18 cellular contexts compared by ENCODE assay signal in the genomic region with DNA sequence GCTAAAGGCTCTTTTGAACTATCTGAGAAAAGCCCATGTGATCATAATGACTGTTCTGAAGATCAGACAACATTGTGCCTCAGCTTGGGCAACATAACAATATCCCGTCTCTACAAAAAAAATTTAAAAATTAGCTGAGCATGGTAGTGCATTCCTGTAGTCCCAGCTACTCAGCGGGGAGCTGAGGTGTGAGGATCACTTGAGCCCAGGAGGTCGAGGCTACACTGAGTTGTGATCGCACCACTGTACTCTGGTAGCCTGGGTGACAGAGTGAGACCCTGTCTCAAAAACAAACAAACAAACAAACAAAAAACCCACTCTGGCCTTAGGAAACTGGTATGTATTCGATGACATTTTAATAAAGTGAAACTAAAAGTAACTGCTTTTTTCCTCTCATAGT.
DNase-seq lines count a peak whose midpoint lies in the region; TF ChIP-seq lines count a peak whose summit lies in the region.
"Had no signal": no experiment of that assay in that cellular context is flagged by ENCODE, and none has a peak within 500 bp of the region (broad histone marks: within the 10 kb centered on the region; RNA-seq: fewer than 3 reads in every experiment).

No MANE protein-coding gene starts in this region.

- no peaks in the 10 kb centered on the region for H3K79me2 ChIP-seq in ACC112 (ENCODE audit: control insufficient read depth, insufficient read depth, low read length, unreplicated experiment)
- H3K79me2 ChIP-seq in KMS-11 (ENCODE audit: insufficient read depth, low read depth) = no peaks in the 10 kb centered on the region
- no peaks in the 10 kb centered on the region for H3K79me2 ChIP-seq in OCI-LY3 (ENCODE audit: low read length)
- no peaks in the 10 kb centered on the region for H3K79me2 ChIP-seq in fibroblast of lung (ENCODE audit: control insufficient read depth, insufficient read depth, low read length)

- H4K20me1 ChIP-seq in KMS-11 (ENCODE audit: insufficient read depth) = no peaks in the 10 kb centered on the region
- H4K20me1 ChIP-seq in OCI-LY3 (ENCODE audit: insufficient read depth, low read length) = no peaks in the 10 kb centered on the region
- no peaks in the 10 kb centered on the region for H4K20me1 ChIP-seq in fibroblast of lung (ENCODE audit: control insufficient read depth, extremely low read depth, insufficient read depth, low read length)

- H3K9ac ChIP-seq in KMS-11 (no peak overlapping the region), OCI-LY3 (ENCODE audit: low read length) (no peak overlapping the region), fibroblast of lung (ENCODE audit: insufficient read depth, low read length) (no peak overlapping the region)
- H3K9ac ChIP-seq: GM23248 had no signal

- no peak overlapping the region for H3K4me3 Mint-ChIP-seq in T-helper 2 cell treated with Interferon-gamma antibody and Interleukin-4, amounts not matched to agents 5 μg/mL and 100 μg/mL, for 36 hours
- H3K4me3 Mint-ChIP-seq: CD8-positive, alpha-beta T cell had no signal

- TF ChIP-seq POLR2A in esophagus squamous epithelium (IDR thresholded peaks at IDR 0.05) = no peak

- no peak overlapping the region for H3K27ac ChIP-seq in ACC112 (ENCODE audit: low read depth, low read length)
- no peak overlapping the region for H3K27ac ChIP-seq in KMS-11
- no peak overlapping the region for H3K27ac ChIP-seq in OCI-LY3 (ENCODE audit: low read length)
- H3K27ac ChIP-seq in fibroblast of lung (ENCODE audit: insufficient read depth, low read length) = no peak overlapping the region
- no peak overlapping the region for H3K27ac ChIP-seq in esophagus squamous epithelium
- H3K27ac ChIP-seq: C4-2B, GM23248, HL-60 had no signal

- H3K36me3 ChIP-seq in ACC112 (ENCODE audit: insufficient read depth, low read length) = no peaks in the 10 kb centered on the region
- no peaks in the 10 kb centered on the region for H3K36me3 ChIP-seq in KMS-11 (ENCODE audit: insufficient read depth)
- no peaks in the 10 kb centered on the region for H3K36me3 ChIP-seq in OCI-LY3 (replicated peaks; ENCODE audit: low read depth, low read length)
- H3K36me3 ChIP-seq in fibroblast of lung (ENCODE audit: control insufficient read depth, insufficient read depth, low read length) = no peaks in the 10 kb centered on the region
- no peaks in the 10 kb centered on the region for H3K36me3 ChIP-seq in esophagus squamous epithelium
- H3K36me3 ChIP-seq: BE2C had no signal

- no peak overlapping the region for H3K27ac Mint-ChIP-seq in T-helper 2 cell treated with Interferon-gamma antibody and Interleukin-4, amounts not matched to agents 5 μg/mL and 100 μg/mL, for 36 hours
- H3K27ac Mint-ChIP-seq: CD8-positive, alpha-beta T cell had no signal

- no peaks in the 10 kb centered on the region for H3K9me3 ChIP-seq in OCI-LY3 (ENCODE audit: insufficient read depth, low read length)
- no peaks in the 10 kb centered on the region for H3K9me3 ChIP-seq in fibroblast of lung (ENCODE audit: control insufficient read depth, insufficient read depth, low read depth, low read length)
- no peaks in the 10 kb centered on the region for H3K9me3 ChIP-seq in esophagus squamous epithelium
- H3K9me3 ChIP-seq: BE2C had no signal

- no peaks in the 10 kb centered on the region for H3K36me3 Mint-ChIP-seq in T-helper 2 cell treated with Interferon-gamma antibody and Interleukin-4, amounts not matched to agents 5 μg/mL and 100 μg/mL, for 36 hours (ENCODE audit: low read depth)
- H3K36me3 Mint-ChIP-seq: CD8-positive, alpha-beta T cell had no signal

- H3K4me1 ChIP-seq in ACC112 (ENCODE audit: control insufficient read depth, insufficient read depth, low read length, unreplicated experiment) = peaks cover 11% of the 10 kb centered on the region
- H3K4me1 ChIP-seq in KMS-11 (ENCODE audit: low read depth, poor library complexity, severe bottlenecking) = no peaks in the 10 kb centered on the region
- H3K4me1 ChIP-seq in OCI-LY3 (ENCODE audit: low read length) = no peaks in the 10 kb centered on the region
- no peaks in the 10 kb centered on the region for H3K4me1 ChIP-seq in fibroblast of lung (ENCODE audit: control insufficient read depth, extremely low read depth, insufficient read depth, low read length)
- no peaks in the 10 kb centered on the region for H3K4me1 ChIP-seq in esophagus squamous epithelium
- H3K4me1 ChIP-seq: BE2C had no signal

- H3K27me3 ChIP-seq in ACC112 (ENCODE audit: insufficient read depth, low read length) = peaks cover 3% of the 10 kb centered on the region; the same call in 1 of the 2 replicates
- H3K27me3 ChIP-seq in KMS-11 (ENCODE audit: insufficient read depth, low read depth) = no peaks in the 10 kb centered on the region
- H3K27me3 ChIP-seq in OCI-LY3 (ENCODE audit: low read depth, low read length) = no peaks in the 10 kb centered on the region
- no peaks in the 10 kb centered on the region for H3K27me3 ChIP-seq in fibroblast of lung (ENCODE audit: control insufficient read depth, insufficient read depth, low read length)
- H3K27me3 ChIP-seq in esophagus squamous epithelium = no peaks in the 10 kb centered on the region
- H3K27me3 ChIP-seq: BE2C had no signal

- intact Hi-C loops in esophagus squamous epithelium (cut with DNase I) = no loop called here

- peak overlapping the region; percentile 99 for H2AFZ ChIP-seq in ACC112 (ENCODE audit: low read length, unreplicated experiment)
- H2AFZ ChIP-seq in KMS-11 (ENCODE audit: low read depth) = peak overlapping the region; percentile 15; the same call in 1 of the 2 replicates
- H2AFZ ChIP-seq in OCI-LY3 (ENCODE audit: low read depth, low read length) = no peak overlapping the region
- H2AFZ ChIP-seq in fibroblast of lung (ENCODE audit: low read length) = peak overlapping the region; percentile 57
- H2AFZ ChIP-seq: GM23248 had no signal

- H3K27me3 Mint-ChIP-seq in T-helper 2 cell treated with Interferon-gamma antibody and Interleukin-4, amounts not matched to agents 5 μg/mL and 100 μg/mL, for 36 hours (ENCODE audit: low read depth) = no peaks in the 10 kb centered on the region

- H3K4me3 ChIP-seq in ACC112 (ENCODE audit: low read depth, low read length) (peak overlapping the region; percentile 71), KMS-11 (IDR thresholded peaks at IDR 0.05; ENCODE audit: insufficient read depth, low read depth, low read length) (no peak overlapping the region), OCI-LY3 (ENCODE audit: low read length) (no peak overlapping the region), fibroblast of lung (replicated peaks in 1 of 4; ENCODE audit: control extremely low read depth in 1 of 4, insufficient read depth in 1 of 4, low read depth in 3 of 4, low read length in 4 of 4) (peak overlapping the region in 2 of 4 experiments; percentile 19 to 27), esophagus squamous epithelium (no peak overlapping the region)
- H3K4me3 ChIP-seq: GM23248 had no signal

- DNase-seq in fibroblast of lung (ENCODE audit: low read depth in 2 of 2) = no peak
- DNase-seq in T-helper 2 cell treated with Interferon-gamma antibody and Interleukin-4, amounts not matched to agents 5 μg/mL and 100 μg/mL, for 36 hours (ENCODE audit: low spot score) = no peak
- no peak for DNase-seq in midbrain (lab: John Stamatoyannopoulos, UW)
- DNase-seq in esophagus squamous epithelium (lab: John Stamatoyannopoulos, UW) = no peak
- DNase-seq in NCI-H1092 (lab: John Stamatoyannopoulos, UW) = no peak
- DNase-seq: BE2C; CD8-positive, alpha-beta T cell; COR-L47; DMS153; DND-41; GDM1; GM23248; H7 had no signal

- WGBS in esophagus squamous epithelium, 2 donors = 81 to 84% methylated on average over 5 of the region's 5 CpGs

- H3K9me3 Mint-ChIP-seq in T-helper 2 cell treated with Interferon-gamma antibody and Interleukin-4, amounts not matched to agents 5 μg/mL and 100 μg/mL, for 36 hours = peaks cover 28% of the 10 kb centered on the region

- TF ChIP-seq CTCF in KMS-11 (conservative IDR thresholded peaks at IDR 0.05; ENCODE audit: low read depth, low read length) (no peak), OCI-LY3 (IDR thresholded peaks at IDR 0.05; ENCODE audit: low read depth, low read length) (no peak), fibroblast of lung (conservative IDR thresholded peaks at IDR 0.05 in 1 of 2, IDR thresholded peaks at IDR 0.05 in 1 of 2; ENCODE audit: low read depth in 1 of 2, low read length in 2 of 2) (no peak), esophagus squamous epithelium (IDR thresholded peaks at IDR 0.05) (no peak)

- no peaks in the 10 kb centered on the region for H3K4me1 Mint-ChIP-seq in T-helper 2 cell treated with Interferon-gamma antibody and Interleukin-4, amounts not matched to agents 5 μg/mL and 100 μg/mL, for 36 hours (ENCODE audit: low read depth)

- H3K4me2 ChIP-seq in KMS-11 (peak overlapping the region; percentile 36), OCI-LY3 (ENCODE audit: low read length) (peak overlapping the region; percentile 22; the same call in 1 of the 2 replicates), fibroblast of lung (ENCODE audit: extremely low read depth, insufficient read depth, low read length) (peak overlapping the region; percentile 13)
